ENCODE assay signal across 22 cellular contexts in genomic region chr6:155604991-155605390, GRCh38.
DNase-seq lines count a peak whose midpoint lies in the region; ATAC-seq, FAIRE-seq and TF ChIP-seq lines count a peak whose summit lies in the region.
"Had no signal": no experiment of that assay in that cellular context is flagged by ENCODE, and none has a peak within 500 bp of the region (broad histone marks: within the 10 kb centered on the region; RNA-seq: fewer than 3 reads in every experiment).

No MANE protein-coding gene starts in this region.

- no peak overlapping the region for H2AFZ ChIP-seq in astrocyte (ENCODE audit: low read depth, low read length)

- DNase-seq in AG08396 (ENCODE audit: low spot score): peak; percentile 9
- DNase-seq in HS-5 (ENCODE audit: low read depth): peak; percentile 4
- DNase-seq in astrocyte (ENCODE audit: low read depth): peak; percentile 34
- DNase-seq in iris pigment epithelial cell (ENCODE audit: low read depth): peak; percentile 16
- no peak for DNase-seq in NCI-H128 (lab: John Stamatoyannopoulos, UW; ENCODE audit: unreplicated experiment)
- no peak for DNase-seq in stimulated activated effector memory CD8-positive, alpha-beta T cell treated with anti-CD3 and anti-CD28 coated beads, Interleukin-12 subunit alpha, Interleukin-12 subunit beta, amount 100 ng/mL, for 72 hours (ENCODE audit: low spot score in 2 of 2)
- DNase-seq in NCI-H1417 treated with DMSO at 0.1 percent for 48 hours (lab: John Stamatoyannopoulos, UW): no peak
- no peak for DNase-seq in stimulated activated CD8-positive, alpha-beta memory T cell treated with anti-CD3 and anti-CD28 coated beads, Interleukin-4, amount 100 ng/mL, for 48 hours
- DNase-seq: 8988T; DMS53; H7; KG1; NCI-H1092 treated with DMSO at 0.1 percent for 48 hours; NCI-H2029 treated with DMSO at 0.1 percent for 48 hours; NCI-H226; NCI-H510A treated with DMSO at 0.1 percent for 48 hours; NCI-H748 treated with DMSO at 0.1 percent for 48 hours; NK-92 treated with Interleukin-12 subunit alpha and Interleukin-12 subunit beta, amount 100 ng/mL, for 24 hours had no signal

- no peaks in the 10 kb centered on the region for H4K20me1 ChIP-seq in astrocyte (ENCODE audit: insufficient read depth, low read length)

- H3K36me3 ChIP-seq in astrocyte (ENCODE audit: insufficient read depth, low read length): no peaks in the 10 kb centered on the region

- no peak overlapping the region for H3K4me2 ChIP-seq in astrocyte (ENCODE audit: low read length)

- no peak overlapping the region for H3K9ac ChIP-seq in astrocyte (ENCODE audit: low read length)

- no peak for TF ChIP-seq CTCF in astrocyte (IDR thresholded peaks at IDR 0.05; ENCODE audit: insufficient read depth, low read depth, low read length)

- H3K79me2 ChIP-seq in astrocyte (ENCODE audit: insufficient read depth, low read length): no peaks in the 10 kb centered on the region

- no peak for ATAC-seq in stimulated activated effector memory CD8-positive, alpha-beta T cell treated with anti-CD3 and anti-CD28 coated beads, Interleukin-12 subunit alpha, Interleukin-12 subunit beta, amount 100 ng/mL, for 72 hours

- no peaks in the 10 kb centered on the region for H3K4me1 ChIP-seq in astrocyte (ENCODE audit: insufficient read depth, low read length)

- no peaks in the 10 kb centered on the region for H3K36me3 Mint-ChIP-seq in astrocyte (ENCODE audit: low read depth, unreplicated experiment)
- H3K36me3 Mint-ChIP-seq in stimulated activated effector memory CD8-positive, alpha-beta T cell treated with anti-CD3 and anti-CD28 coated beads, Interleukin-12 subunit alpha, Interleukin-12 subunit beta, amount 100 ng/mL, for 72 hours: no peaks in the 10 kb centered on the region
- H3K36me3 Mint-ChIP-seq: CD14-positive monocyte had no signal

- H3K9me3 ChIP-seq in astrocyte (ENCODE audit: insufficient read depth, low read depth, low read length): peaks cover 3% of the 10 kb centered on the region

- no peaks in the 10 kb centered on the region for H3K9me3 Mint-ChIP-seq in astrocyte (ENCODE audit: unreplicated experiment)
- H3K9me3 Mint-ChIP-seq in stimulated activated effector memory CD8-positive, alpha-beta T cell treated with anti-CD3 and anti-CD28 coated beads, Interleukin-12 subunit alpha, Interleukin-12 subunit beta, amount 100 ng/mL, for 72 hours: no peaks in the 10 kb centered on the region

- no peak overlapping the region for H3K27ac ChIP-seq in astrocyte (ENCODE audit: low read depth, low read length)

- H3K4me3 Mint-ChIP-seq in astrocyte (ENCODE audit: unreplicated experiment): no peak overlapping the region
- no peak overlapping the region for H3K4me3 Mint-ChIP-seq in stimulated activated effector memory CD8-positive, alpha-beta T cell treated with anti-CD3 and anti-CD28 coated beads, Interleukin-12 subunit alpha, Interleukin-12 subunit beta, amount 100 ng/mL, for 72 hours
- H3K4me3 Mint-ChIP-seq: B cell, CD14-positive monocyte had no signal

- no peaks in the 10 kb centered on the region for H3K27me3 Mint-ChIP-seq in astrocyte (ENCODE audit: low read depth, unreplicated experiment)
- H3K27me3 Mint-ChIP-seq: B cell had no signal

- no peak for FAIRE-seq in astrocyte (lab: Jason Lieb, UNC)
- FAIRE-seq: D721Med, GM12891 had no signal

- H3K27ac Mint-ChIP-seq in astrocyte (ENCODE audit: unreplicated experiment): no peak overlapping the region
- no peak overlapping the region for H3K27ac Mint-ChIP-seq in stimulated activated effector memory CD8-positive, alpha-beta T cell treated with anti-CD3 and anti-CD28 coated beads, Interleukin-12 subunit alpha, Interleukin-12 subunit beta, amount 100 ng/mL, for 72 hours
- H3K27ac Mint-ChIP-seq: B cell, CD14-positive monocyte had no signal

- peaks cover 6% of the 10 kb centered on the region for H3K4me1 Mint-ChIP-seq in astrocyte (ENCODE audit: low read depth, unreplicated experiment)
- no peaks in the 10 kb centered on the region for H3K4me1 Mint-ChIP-seq in stimulated activated effector memory CD8-positive, alpha-beta T cell treated with anti-CD3 and anti-CD28 coated beads, Interleukin-12 subunit alpha, Interleukin-12 subunit beta, amount 100 ng/mL, for 72 hours
- H3K4me1 Mint-ChIP-seq: B cell, CD14-positive monocyte had no signal

- H3K4me3 ChIP-seq in astrocyte (ENCODE audit: insufficient read depth, low read depth, low read length): no peak overlapping the region

- H3K27me3 ChIP-seq in astrocyte (ENCODE audit: insufficient read depth, low read length): no peaks in the 10 kb centered on the region

Comparison
In these comparisons a context has a peak if more than half of its experiments do, and no peak if none do; other contexts are left out.
1. DNase-seq: peak in AG08396 (single experiment), HS-5 (single experiment), astrocyte (single experiment) and iris pigment epithelial cell (single experiment); none in NCI-H128 (single experiment), stimulated activated effector memory CD8-positive, alpha-beta T cell treated with anti-CD3 and anti-CD28 coated beads, Interleukin-12 subunit alpha, Interleukin-12 subunit beta, amount 100 ng/mL, for 72 hours (0 of 2), NCI-H1417 treated with DMSO at 0.1 percent for 48 hours (single experiment) and stimulated activated CD8-positive, alpha-beta memory T cell treated with anti-CD3 and anti-CD28 coated beads, Interleukin-4, amount 100 ng/mL, for 48 hours (single experiment).